Comparison of ENCODE assay signal across 25 cellular contexts in genomic region chr2:108564510-108564909, GRCh38. TPM values are rescaled to one million over a fixed set of nuclear protein-coding genes. Genes with fewer than 3 reads are reported as not detected.
DNase-seq lines count a peak whose midpoint lies in the region; TF ChIP-seq lines count a peak whose summit lies in the region.
"Had no signal": no experiment of that assay in that cellular context is flagged by ENCODE, and none has a peak within 500 bp of the region (broad histone marks: within the 10 kb centered on the region; RNA-seq: fewer than 3 reads in every experiment).

No MANE protein-coding gene starts in this region.

- no peak overlapping the region for H3K4me2 ChIP-seq in trophoblast cell (ENCODE audit: low read length)
- H3K4me2 ChIP-seq: SK-N-SH had no signal

- no peak overlapping the region for H3K14ac ChIP-seq in trophoblast cell (ENCODE audit: low read length)

- no peak overlapping the region for H3K27ac ChIP-seq in trophoblast cell (ENCODE audit: low read depth, low read length)
- H3K27ac ChIP-seq in subcutaneous abdominal adipose tissue (ENCODE audit: low read depth, low read length): peak overlapping the region; percentile 96
- H3K27ac ChIP-seq: Peyer's patch had no signal

- no peak overlapping the region for H2AFZ ChIP-seq in trophoblast cell (ENCODE audit: insufficient read depth, low read length, poor library complexity)

- no peak overlapping the region for H2BK120ac ChIP-seq in trophoblast cell (ENCODE audit: insufficient read depth, low read length, poor library complexity)

- WGBS in trophoblast cell (ENCODE audit: extremely low coverage, insufficient coverage, insufficient read length): no CpG with 5 or more reads among the region's 6 CpGs

- no peak overlapping the region for H2BK5ac ChIP-seq in trophoblast cell (ENCODE audit: low read depth, low read length, poor library complexity)

- H4K12ac ChIP-seq in trophoblast cell (ENCODE audit: low read depth, low read length): no peak overlapping the region

- no peak overlapping the region for H3K4me3 Mint-ChIP-seq in chondrocyte (ENCODE audit: unreplicated experiment)
- H3K4me3 Mint-ChIP-seq: CD4-positive, alpha-beta memory T cell had no signal

- H3K9ac ChIP-seq in trophoblast cell (ENCODE audit: low read length): no peak overlapping the region
- peak overlapping the region in 3 of 5 donors; percentile 23 to 75 (median 52) for H3K9ac ChIP-seq in subcutaneous abdominal adipose tissue (ENCODE audit: low read length in 5 of 5)
- H3K9ac ChIP-seq: SK-N-SH had no signal

- H3K79me1 ChIP-seq in trophoblast cell (ENCODE audit: low read length): no peaks in the 10 kb centered on the region

- no peak overlapping the region for H4K8ac ChIP-seq in trophoblast cell (ENCODE audit: low read depth, low read length)

- H3K18ac ChIP-seq in trophoblast cell (ENCODE audit: low read length): no peak overlapping the region

- peaks cover 7% of the 10 kb centered on the region for H3K36me3 Mint-ChIP-seq in chondrocyte (ENCODE audit: low read depth)
- H3K36me3 Mint-ChIP-seq: CD4-positive, alpha-beta memory T cell had no signal

- H3K9me3 Mint-ChIP-seq in chondrocyte (ENCODE audit: low read depth): peaks cover 6% of the 10 kb centered on the region
- H3K9me3 Mint-ChIP-seq: CD4-positive, alpha-beta memory T cell had no signal

- H3K4ac ChIP-seq in trophoblast cell (ENCODE audit: low read depth, low read length): no peak overlapping the region

- no peak overlapping the region for H2AK5ac ChIP-seq in trophoblast cell (ENCODE audit: low read length)

- H3K79me2 ChIP-seq in trophoblast cell (ENCODE audit: control insufficient read depth, insufficient read depth, low read length, poor library complexity): no peaks in the 10 kb centered on the region

- H3K4me3 ChIP-seq in fibroblast of villous mesenchyme (ENCODE audit: low read depth, low read length): no peak overlapping the region
- no peak overlapping the region for H3K4me3 ChIP-seq in trophoblast cell (ENCODE audit: low read depth, low read length)
- peak overlapping the region in 1 of 5 donors; percentile 29 for H3K4me3 ChIP-seq in subcutaneous abdominal adipose tissue (ENCODE audit: low read depth in 1 of 5, low read length in 5 of 5)
- H3K4me3 ChIP-seq: MG63, Peyer's patch had no signal

- H3K9me3 ChIP-seq in trophoblast cell (ENCODE audit: insufficient read depth, low read depth, low read length) (no peaks in the 10 kb centered on the region), subcutaneous abdominal adipose tissue (ENCODE audit: control insufficient read depth in 5 of 5, low read length in 5 of 5) (no peaks in the 10 kb centered on the region)
- H3K9me3 ChIP-seq: MG63, Peyer's patch, SK-N-SH had no signal

- H2BK12ac ChIP-seq in trophoblast cell (ENCODE audit: low read length): no peak overlapping the region

- TF ChIP-seq CTCF in chondrocyte (IDR thresholded peaks at IDR 0.05): no peak
- TF ChIP-seq CTCF in fibroblast of villous mesenchyme (IDR thresholded peaks at IDR 0.05; ENCODE audit: insufficient read depth, low read depth, low read length): no peak

- H3K27me3 ChIP-seq in trophoblast cell (ENCODE audit: insufficient read depth, low read length): no peaks in the 10 kb centered on the region
- no peaks in the 10 kb centered on the region for H3K27me3 ChIP-seq in subcutaneous abdominal adipose tissue (ENCODE audit: control insufficient read depth in 5 of 5, insufficient read depth in 4 of 5, low read length in 5 of 5)
- H3K27me3 ChIP-seq: MG63, Peyer's patch had no signal

- H3K27me3 Mint-ChIP-seq in chondrocyte (ENCODE audit: low read depth): no peaks in the 10 kb centered on the region
- H3K27me3 Mint-ChIP-seq: CD4-positive, alpha-beta memory T cell had no signal

- peak overlapping the region; percentile 0 for H3K27ac Mint-ChIP-seq in chondrocyte (ENCODE audit: unreplicated experiment)

- H3K4me1 Mint-ChIP-seq in chondrocyte (ENCODE audit: low read depth): peaks cover 65% of the 10 kb centered on the region

- DNase-seq in chondrocyte (ENCODE audit: low spot score): no peak
- peak; percentile 43 for DNase-seq in fibroblast of villous mesenchyme (ENCODE audit: low read depth)
- peak; percentile 31 to 76 for DNase-seq in trophoblast cell
- no peak for DNase-seq in activated CD4-positive, alpha-beta T cell treated with anti-CD3 and anti-CD28 coated beads for 48 hours
- DNase-seq in DMS79 (lab: John Stamatoyannopoulos, UW): no peak
- DNase-seq in NCI-H510A (lab: John Stamatoyannopoulos, UW): no peak
- DNase-seq: C1 segment of cervical spinal cord; Caco-2; CD4-positive, alpha-beta memory T cell; DMS 273 treated with DMSO at 0.1 percent for 48 hours; DMS79 treated with DMSO at 0.1 percent for 48 hours; GF-D8; HCEC 1CT; IMR-90; KG1; MG63; NCI-H1105 treated with DMSO at 0.1 percent for 48 hours; NCI-H146; NCI-H2029; NCI-H2227 treated with DMSO at 0.1 percent for 48 hours; NCI-H69; OCI-M1; Peyer's patch; SK-N-SH had no signal

- no peak overlapping the region for H3K23ac ChIP-seq in trophoblast cell (ENCODE audit: low read length)

- H3K4me1 ChIP-seq in trophoblast cell (ENCODE audit: control insufficient read depth in 1 of 2, insufficient read depth in 2 of 2, low read length in 2 of 2) (peaks cover 0 to 3% of the 10 kb centered on the region in 2 experiments), subcutaneous abdominal adipose tissue (ENCODE audit: control insufficient read depth in 5 of 5, insufficient read depth in 5 of 5, low read length in 5 of 5) (peaks cover 3 to 55% (median 46%) of the 10 kb centered on the region in 5 donors)
- H3K4me1 ChIP-seq: Caco-2 had no signal

- H4K91ac ChIP-seq in trophoblast cell (ENCODE audit: low read depth, low read length): no peak overlapping the region

- H3K36me3 ChIP-seq in trophoblast cell (ENCODE audit: control insufficient read depth in 1 of 2, insufficient read depth in 2 of 2, low read length in 2 of 2): no peaks in the 10 kb centered on the region
- no peaks in the 10 kb centered on the region for H3K36me3 ChIP-seq in subcutaneous abdominal adipose tissue (ENCODE audit: control insufficient read depth in 5 of 5, insufficient read depth in 5 of 5, low read length in 5 of 5)
- H3K36me3 ChIP-seq: Peyer's patch had no signal

RNA-seq across cellular contexts. Expression of gene LIMS1, which starts 30.2 kb away (rescaled TPM):
- total RNA-seq in chondrocyte: 101 to 148 TPM (median 145 TPM) in 3 replicates
- total RNA-seq in fibroblast of villous mesenchyme: 152 and 162 TPM in 2 replicates
- polyA plus RNA-seq in trophoblast cell (2013): 60.3 and 62.4 TPM in 2 replicates

Comparison
In these comparisons a context has a peak if more than half of its experiments do, and no peak if none do; other contexts are left out.
1. DNase-seq: peak in fibroblast of villous mesenchyme (single experiment) and trophoblast cell (2 of 2); none in chondrocyte (single experiment), activated CD4-positive, alpha-beta T cell treated with anti-CD3 and anti-CD28 coated beads for 48 hours (single experiment), DMS79 (single experiment) and NCI-H510A (single experiment).